Comparison of ENCODE assay signal across 15 cellular contexts in genomic region chr17:64982139-64982802, GRCh38.
DNase-seq lines count a peak whose midpoint lies in the region; ATAC-seq lines count a peak whose summit lies in the region.
"Had no signal": no experiment of that assay in that cellular context is flagged by ENCODE, and none has a peak within 500 bp of the region (broad histone marks: within the 10 kb centered on the region; RNA-seq: fewer than 3 reads in every experiment).

No MANE protein-coding gene starts in this region.

- peak overlapping the region; percentile 8 for H3K27ac Mint-ChIP-seq in activated T-cell treated with anti-CD3 and anti-CD28 coated beads, Interleukin-2, amount 50 U/mL, for 24 hours
- H3K27ac Mint-ChIP-seq in activated T-helper 17 cell treated with anti-CD3 and anti-CD28 coated beads, Interleukin-2, amount 50 U/mL, for 72 hours, result peak overlapping the region; percentile 29
- peak overlapping the region in 5 of 6 donors; percentile 80 to 100 (median 100) for H3K27ac Mint-ChIP-seq in naive B cell
- H3K27ac Mint-ChIP-seq: brain had no signal

- H3K9me3 Mint-ChIP-seq in activated T-cell treated with anti-CD3 and anti-CD28 coated beads, Interleukin-2, amount 50 U/mL, for 24 hours, result no peaks in the 10 kb centered on the region
- H3K9me3 Mint-ChIP-seq in activated T-helper 17 cell treated with anti-CD3 and anti-CD28 coated beads, Interleukin-2, amount 50 U/mL, for 72 hours, result peaks cover 5% of the 10 kb centered on the region
- peaks cover 0 to 3% (median 0%) of the 10 kb centered on the region in 7 donors for H3K9me3 Mint-ChIP-seq in naive B cell

- H3K9me2 ChIP-seq in Karpas-422 (replicated peaks; ENCODE audit: insufficient read depth, low read length), result no peaks in the 10 kb centered on the region

- no peak for DNase-seq in activated T-cell treated with anti-CD3 and anti-CD28 coated beads, Interleukin-2, amount 50 U/mL, for 24 hours
- DNase-seq in activated T-cell treated with anti-CD3 and anti-CD28 coated beads, Interleukin-2, amount 50 U/mL, for 48 hours, result no peak
- no peak for DNase-seq in Karpas-422
- DNase-seq in naive B cell, result no peak
- no peak for DNase-seq in DMS53 (lab: John Stamatoyannopoulos, UW)
- DNase-seq in SHP77 treated with DMSO at 0.1 percent for 48 hours (lab: John Stamatoyannopoulos, UW), result no peak
- no peak for DNase-seq in left ventricle myocardium superior
- DNase-seq: activated gamma-delta T cell treated with Interleukin-2 at 50 U/mL for 16 hours, dermis blood vessel endothelial cell, GOT3, right cardiac atrium, substantia nigra had no signal

- H3K4me1 Mint-ChIP-seq in activated T-cell treated with anti-CD3 and anti-CD28 coated beads, Interleukin-2, amount 50 U/mL, for 24 hours (ENCODE audit: low read depth), result peaks cover 53% of the 10 kb centered on the region
- peaks cover 38% of the 10 kb centered on the region for H3K4me1 Mint-ChIP-seq in activated T-helper 17 cell treated with anti-CD3 and anti-CD28 coated beads, Interleukin-2, amount 50 U/mL, for 72 hours
- peaks cover 42 to 48% (median 42%) of the 10 kb centered on the region in 3 donors for H3K4me1 Mint-ChIP-seq in naive B cell

- H3K9me3 ChIP-seq in Karpas-422 (ENCODE audit: low read length), result no peaks in the 10 kb centered on the region
- H3K9me3 ChIP-seq: neutrophil had no signal

- H3K4me3 Mint-ChIP-seq in activated T-cell treated with anti-CD3 and anti-CD28 coated beads, Interleukin-2, amount 50 U/mL, for 24 hours, result no peak overlapping the region
- H3K4me3 Mint-ChIP-seq in activated T-helper 17 cell treated with anti-CD3 and anti-CD28 coated beads, Interleukin-2, amount 50 U/mL, for 72 hours, result no peak overlapping the region
- H3K4me3 Mint-ChIP-seq in naive B cell, result peak overlapping the region in 1 of 8 donors; percentile 42
- H3K4me3 Mint-ChIP-seq: brain had no signal

- H3K36me3 Mint-ChIP-seq in activated T-cell treated with anti-CD3 and anti-CD28 coated beads, Interleukin-2, amount 50 U/mL, for 24 hours (ENCODE audit: low read depth), result no peaks in the 10 kb centered on the region
- no peaks in the 10 kb centered on the region for H3K36me3 Mint-ChIP-seq in activated T-helper 17 cell treated with anti-CD3 and anti-CD28 coated beads, Interleukin-2, amount 50 U/mL, for 72 hours (ENCODE audit: low read depth)
- no peaks in the 10 kb centered on the region for H3K36me3 Mint-ChIP-seq in naive B cell
- H3K36me3 Mint-ChIP-seq: brain had no signal

- H3K27ac ChIP-seq in Karpas-422 (ENCODE audit: low read length), result peak overlapping the region; percentile 99
- H3K27ac ChIP-seq: neutrophil had no signal

- no peaks in the 10 kb centered on the region for H3K27me3 Mint-ChIP-seq in activated T-cell treated with anti-CD3 and anti-CD28 coated beads, Interleukin-2, amount 50 U/mL, for 24 hours
- no peaks in the 10 kb centered on the region for H3K27me3 Mint-ChIP-seq in activated T-helper 17 cell treated with anti-CD3 and anti-CD28 coated beads, Interleukin-2, amount 50 U/mL, for 72 hours
- H3K27me3 Mint-ChIP-seq in naive B cell, result no peaks in the 10 kb centered on the region

- peak overlapping the region; percentile 27 for H2AFZ ChIP-seq in Karpas-422 (ENCODE audit: low read length)

- H3K9ac ChIP-seq in Karpas-422 (ENCODE audit: low read length), result no peak overlapping the region

- H3K79me2 ChIP-seq in Karpas-422 (ENCODE audit: low read length), result no peaks in the 10 kb centered on the region

- peaks cover 59% of the 10 kb centered on the region for H3K4me1 ChIP-seq in Karpas-422 (ENCODE audit: low read length)

- H3K4me3 ChIP-seq in Karpas-422 (ENCODE audit: low read length), result no peak overlapping the region

- no peak for ATAC-seq in activated T-helper 17 cell treated with anti-CD3 and anti-CD28 coated beads, Interleukin-2, amount 50 U/mL, for 72 hours (replicated peaks)
- ATAC-seq in naive B cell (ENCODE audit: low read depth in 2 of 2) (no peak), left ventricle myocardium superior (no peak)
- ATAC-seq: right cardiac atrium had no signal

- H3K4me2 ChIP-seq in Karpas-422 (ENCODE audit: low read depth, low read length, poor library complexity, severe bottlenecking), result no peak overlapping the region

- no peaks in the 10 kb centered on the region for H3K36me3 ChIP-seq in Karpas-422 (ENCODE audit: insufficient read depth, low read length)
- H3K36me3 ChIP-seq: neutrophil had no signal

- H3K27me3 ChIP-seq in Karpas-422 (ENCODE audit: low read length), result no peaks in the 10 kb centered on the region
- H3K27me3 ChIP-seq: neutrophil had no signal

- intact Hi-C loops in left ventricle myocardium superior (cut with micrococcal nuclease), result no loop called here

- H4K20me1 ChIP-seq in Karpas-422 (ENCODE audit: insufficient read depth, low read depth, low read length), result no peaks in the 10 kb centered on the region

Comparison
In these comparisons a context has a peak if more than half of its experiments do, and no peak if none do; other contexts are left out.
1. H3K27ac Mint-ChIP-seq: peak in every context shown above with its lines; median percentile 100 in naive B cell; 29 in activated T-helper 17 cell treated with anti-CD3 and anti-CD28 coated beads, Interleukin-2, amount 50 U/mL, for 72 hours; 8 in activated T-cell treated with anti-CD3 and anti-CD28 coated beads, Interleukin-2, amount 50 U/mL, for 24 hours.